Comparison of ENCODE assay signal across 10 cellular contexts in genomic region chr20:58669287-58670006, GRCh38. TPM values are rescaled to one million over a fixed set of nuclear protein-coding genes. Genes with fewer than 3 reads are reported as not detected.
A peak's percentile ranks its signal among the peaks of the same experiment; 100 is the strongest.
DNase-seq lines count a peak whose midpoint lies in the region; ATAC-seq and TF ChIP-seq lines count a peak whose summit lies in the region.
"Had no signal": no experiment of that assay in that cellular context is flagged by ENCODE, and none has a peak within 500 bp of the region (broad histone marks: within the 10 kb centered on the region; RNA-seq: fewer than 3 reads in every experiment).

No MANE protein-coding gene starts in this region.

- H3K4me1 ChIP-seq in mesodermal cell (ENCODE audit: control insufficient read depth, insufficient read depth, low read length, poor library complexity, severe bottlenecking) = no peaks in the 10 kb centered on the region

- H3K27ac ChIP-seq in mesodermal cell (ENCODE audit: low read depth, low read length, severe bottlenecking) = peak overlapping the region; percentile 13

- ATAC-seq in GM19043 (IDR thresholded peaks at IDR 0.05; ENCODE audit: low read depth, unreplicated experiment) (peak; percentile 70), HG03565 (IDR thresholded peaks at IDR 0.05; ENCODE audit: unreplicated experiment) (no peak)

- no peaks in the 10 kb centered on the region for H3K9me3 Mint-ChIP-seq in HFFc6

- no peaks in the 10 kb centered on the region; the same call in 1 of the 2 replicates for H3K27me3 Mint-ChIP-seq in HFFc6 (ENCODE audit: insufficient read depth)

- peaks cover 81% of the 10 kb centered on the region for H3K36me3 ChIP-seq in mesodermal cell (ENCODE audit: control insufficient read depth, insufficient read depth, low read length)

- H3K4me3 Mint-ChIP-seq in HFFc6 = no peak overlapping the region

- 26 to 35% methylated on average over 10 of the region's 16 CpGs for WGBS in mesodermal cell (ENCODE audit: insufficient coverage in 2 of 2), 2 experiments

- DNase-seq in HFFc6 (no peak), NCI-H2107 treated with DMSO at 0.1 percent for 48 hours (lab: John Stamatoyannopoulos, UW; ENCODE audit: unreplicated experiment) (peak; percentile 53), NCI-H146 treated with DMSO at 0.1 percent for 48 hours (lab: John Stamatoyannopoulos, UW; ENCODE audit: unreplicated experiment) (no peak), SIG-M5 (lab: John Stamatoyannopoulos, UW) (no peak)
- no peak for DNase-seq in activated T-cell treated with anti-CD3 and anti-CD28 coated beads, Interleukin-2, amount 50 U/mL, for 48 hours
- DNase-seq: NCI-H69, T1000 had no signal

- peaks cover 11% of the 10 kb centered on the region for H3K4me1 Mint-ChIP-seq in HFFc6 (ENCODE audit: low read depth)

- H3K27ac Mint-ChIP-seq in HFFc6 = 0 out of 2 replicates have a peak overlapping the region, but pooled peaks have one; percentile 11

- no peak for TF ChIP-seq CTCF in HFFc6 (IDR thresholded peaks at IDR 0.05)

- no peak overlapping the region for H3K4me3 ChIP-seq in mesodermal cell (ENCODE audit: extremely low read depth, insufficient read depth, low read length, poor library complexity, severe bottlenecking)

- H3K36me3 Mint-ChIP-seq in HFFc6 (ENCODE audit: low read depth) = peaks cover 31% of the 10 kb centered on the region

- H3K9me3 ChIP-seq in mesodermal cell (ENCODE audit: control insufficient read depth, low read length) = no peaks in the 10 kb centered on the region

RNA-seq across cellular contexts. Expression of gene STX16, which starts 18.4 kb away (rescaled TPM):
- 10 to 100 TPM; 44.4 to 51.8 (median 48.3) TPM for total RNA-seq in HFFc6 (2021; fragmentation: NEBNext Ultra II Directional; extraction: Animal tissue kit (Norgen Biotek cat#: 25700))
- polyA plus RNA-seq in mesodermal cell (2013, experiment 1 of 2) = 56.1 TPM
- 56.7 TPM for polyA plus RNA-seq in mesodermal cell (2013, experiment 2 of 2)

RNA-seq across cellular contexts. Expression of gene NPEPL1, which starts 23.2 kb away (rescaled TPM):
- 10 to 100 TPM; 12.0 to 17.8 (median 12.6) TPM for total RNA-seq in HFFc6 (2021; fragmentation: NEBNext Ultra II Directional; extraction: Animal tissue kit (Norgen Biotek cat#: 25700))
- 25.0 TPM for polyA plus RNA-seq in mesodermal cell (2013, experiment 1 of 2)
- polyA plus RNA-seq in mesodermal cell (2013, experiment 2 of 2) = 15.7 TPM
